Comparison of ENCODE assay signal across 8 cellular contexts in genomic region chr12:121536058-121536928, GRCh38. TPM values are rescaled to one million over a fixed set of nuclear protein-coding genes. Genes with fewer than 3 reads are reported as not detected.
DNase-seq lines count a peak whose midpoint lies in the region; ATAC-seq, FAIRE-seq and TF ChIP-seq lines count a peak whose summit lies in the region.

No MANE protein-coding gene starts in this region.

- no peaks in the 10 kb centered on the region for H3K79me2 ChIP-seq in KMS-11 (ENCODE audit: insufficient read depth, low read depth)

- no peak for FAIRE-seq in pancreas (lab: Jason Lieb, UNC)

- peak overlapping the region; percentile 71 for H3K4me2 ChIP-seq in KMS-11

- H3K9ac ChIP-seq in KMS-11 (peak overlapping the region; percentile 75), SK-N-MC (ENCODE audit: insufficient read length) (no peak overlapping the region)

- H2AFZ ChIP-seq in KMS-11 (ENCODE audit: low read depth), result peak overlapping the region; percentile 61; the same call in 1 of the 2 replicates

- no peaks in the 10 kb centered on the region for H4K20me1 ChIP-seq in KMS-11 (ENCODE audit: insufficient read depth)

- no peak overlapping the region for H3K4me3 ChIP-seq in KMS-11 (IDR thresholded peaks at IDR 0.05; ENCODE audit: insufficient read depth, low read depth, low read length)
- peak overlapping the region; percentile 85 for H3K4me3 ChIP-seq in SK-N-MC
- peak overlapping the region; percentile 43 to 80 (median 68) for H3K4me3 ChIP-seq in pancreas
- H3K4me3 ChIP-seq in vagina, result peak overlapping the region; percentile 53 to 72

- peak overlapping the region; percentile 83 for H3K27ac ChIP-seq in KMS-11
- no peak overlapping the region for H3K27ac ChIP-seq in SK-N-MC
- H3K27ac ChIP-seq in pancreas, result peak overlapping the region; percentile 67 to 93 (median 88)
- peak overlapping the region; percentile 90 for H3K27ac ChIP-seq in vagina

- H3K36me3 ChIP-seq in KMS-11 (ENCODE audit: insufficient read depth) (no peaks in the 10 kb centered on the region), SK-N-MC (ENCODE audit: insufficient read depth, low read length) (peaks cover 13% of the 10 kb centered on the region), pancreas (peaks cover 0 to 4% (median 0%) of the 10 kb centered on the region in 3 donors), vagina (no peaks in the 10 kb centered on the region)

- peak; percentile 92 for DNase-seq in EH (ENCODE audit: low read depth)
- DNase-seq in SK-N-MC (ENCODE audit: low read depth, low spot score), result peak; percentile 37
- peak; percentile 37 for DNase-seq in activated naive CD8-positive, alpha-beta T cell treated with anti-CD3 and anti-CD28 coated beads, Interleukin-2, amount 50 U/mL, for 16 hours (ENCODE audit: low read depth, low spot score)
- peak; percentile 93 for DNase-seq in Right ventricle myocardium superior
- DNase-seq in pancreas, result peak; percentile 52 to 82 (median 63)
- DNase-seq in vagina (ENCODE audit: extremely low spot score in 2 of 2), result peak in 1 of 2 donors; percentile 92

- H3K4me1 ChIP-seq in KMS-11 (ENCODE audit: low read depth, poor library complexity, severe bottlenecking), result peaks cover 23% of the 10 kb centered on the region
- peaks cover 0 to 6% (median 4%) of the 10 kb centered on the region in 3 donors for H3K4me1 ChIP-seq in pancreas
- H3K4me1 ChIP-seq in vagina, result peaks cover 54% of the 10 kb centered on the region

- TF ChIP-seq CTCF in KMS-11 (conservative IDR thresholded peaks at IDR 0.05; ENCODE audit: low read depth, low read length) (no peak), pancreas (IDR thresholded peaks at IDR 0.05) (no peak), vagina (IDR thresholded peaks at IDR 0.05) (no peak)

- no peaks in the 10 kb centered on the region for H3K27me3 ChIP-seq in KMS-11 (ENCODE audit: insufficient read depth, low read depth)
- no peaks in the 10 kb centered on the region for H3K27me3 ChIP-seq in pancreas
- H3K27me3 ChIP-seq in vagina, result no peaks in the 10 kb centered on the region

- no peak for TF ChIP-seq POLR2A in vagina (IDR thresholded peaks at IDR 0.05)

- intact Hi-C loops in Right ventricle myocardium superior (cut with DNase I) (loop anchor here (5.0 kb wide), 1 partner anchor 34 kb away; no protein-coding TSS in a partner anchor), pancreas (cut with DNase I) (no loop called here), vagina (cut with DNase I) (no loop called here)

- H3K9me3 ChIP-seq in SK-N-MC (ENCODE audit: low read depth, low read length) (no peaks in the 10 kb centered on the region), pancreas (no peaks in the 10 kb centered on the region), vagina (no peaks in the 10 kb centered on the region)

- peak; percentile 44 for ATAC-seq in GM21717 (IDR thresholded peaks at IDR 0.05; ENCODE audit: unreplicated experiment)
- ATAC-seq in Right ventricle myocardium superior (ENCODE audit: poor library complexity), result peak; percentile 81
- ATAC-seq in pancreas, result peak; percentile 63 to 74 (median 66)

- WGBS in pancreas, 2 donors, result 44 to 50% methylated on average over 38 of the region's 38 CpGs

RNA-seq across cellular contexts. Expression of gene KDM2B, which starts 44.5 kb away (rescaled TPM):
- total RNA-seq in Right ventricle myocardium superior (10.3 TPM), pancreas (10 to 100 TPM in 3 of 6 donors, 1 to 10 TPM in 3; 7.4 to 21.7 (median 9.8) TPM), vagina (18.9 TPM)
- 10 to 100 TPM; 10.6 to 11.6 TPM for polyA plus RNA-seq in pancreas
